In genomic region chr4:142378179-142378578, GRCh38 we compare ENCODE assay signal across 16 cellular contexts.
DNase-seq lines count a peak whose midpoint lies in the region; FAIRE-seq and TF ChIP-seq lines count a peak whose summit lies in the region.
"Had no signal": no experiment of that assay in that cellular context is flagged by ENCODE, and none has a peak within 500 bp of the region (broad histone marks: within the 10 kb centered on the region; RNA-seq: fewer than 3 reads in every experiment).

No MANE protein-coding gene starts in this region.

- no peak for TF ChIP-seq RAD21 in H1 (IDR thresholded peaks at IDR 0.05 in 1 of 2, conservative IDR thresholded peaks at IDR 0.05 in 1 of 2; ENCODE audit: low read depth in 2 of 2, low read length in 2 of 2)

- peak overlapping the region; percentile 85 for H3K27ac Mint-ChIP-seq in activated CD4-positive, alpha-beta memory T cell treated with anti-CD3 and anti-CD28 coated beads for 36 hours

- H2BK120ac ChIP-seq in H1 (replicated peaks; ENCODE audit: low read depth, low read length), result no peak overlapping the region

- H4K20me1 ChIP-seq in H1 (replicated peaks in 1 of 2; ENCODE audit: control insufficient read depth in 1 of 2, insufficient read depth in 2 of 2, low read length in 2 of 2), result no peaks in the 10 kb centered on the region

- peaks cover 75% of the 10 kb centered on the region for H3K4me1 Mint-ChIP-seq in activated CD4-positive, alpha-beta memory T cell treated with anti-CD3 and anti-CD28 coated beads for 36 hours (ENCODE audit: low read depth)

- WGBS in H1 (ENCODE audit: extremely low coverage in 1 of 2, insufficient coverage in 1 of 2, insufficient read length in 1 of 2, insufficient replicate concordance in 2 of 2, low coverage in 1 of 2, low lambda C conversion rate in 2 of 2, missing lambda C conversion rate in 1 of 2), 2 experiments, result 97% methylated on average over 2 of the region's 2 CpGs; no CpG with 5 or more reads in 1 of the 2 experiments

- H3K36me3 ChIP-seq in left ventricle myocardium inferior, result no peaks in the 10 kb centered on the region
- no peaks in the 10 kb centered on the region for H3K36me3 ChIP-seq in H1 (ENCODE audit: control insufficient read depth in 2 of 4, insufficient read depth in 4 of 4, low read length in 3 of 4)
- H3K36me3 ChIP-seq: thoracic aorta had no signal

- no peak overlapping the region for H3K23ac ChIP-seq in H1 (ENCODE audit: insufficient read length)

- no peak overlapping the region for H2BK5ac ChIP-seq in H1 (ENCODE audit: low read depth, low read length)

- TF ChIP-seq CTCF in left ventricle myocardium inferior (IDR thresholded peaks at IDR 0.05; ENCODE audit: borderline replicate concordance) (no peak), H1 (IDR thresholded peaks at IDR 0.05; ENCODE audit: control extremely low read depth in 1 of 3, insufficient read depth in 1 of 3, low read depth in 1 of 3, low read length in 3 of 3) (no peak), GM10248 (IDR thresholded peaks at IDR 0.05; ENCODE audit: control extremely low read depth, extremely low read depth, low read depth, missing control alignments) (no peak)

- no peak for DNase-seq in left ventricle myocardium inferior
- DNase-seq in cardiac septum (ENCODE audit: low spot score), result no peak
- DNase-seq in activated CD4-positive, alpha-beta memory T cell treated with anti-CD3 and anti-CD28 coated beads for 36 hours, result no peak
- no peak for DNase-seq in H1 (ENCODE audit: low read depth in 1 of 2, low spot score in 2 of 2)
- DNase-seq in SKM-1 (lab: John Stamatoyannopoulos, UW; ENCODE audit: unreplicated experiment), result no peak
- no peak for DNase-seq in GM10248 (ENCODE audit: extremely low spot score)
- DNase-seq in germinal center (ENCODE audit: low spot score), result no peak
- DNase-seq: activated effector memory CD4-positive, alpha-beta T cell treated with Interleukin-2 at 50 U/mL for 16 hours; caudate nucleus; HCEC 1CT; kidney; NCI-H1105 treated with DMSO at 0.1 percent for 48 hours; NCI-H226 had no signal

- no peak for TF ChIP-seq EP300 in H1 (IDR thresholded peaks at IDR 0.05; ENCODE audit: borderline replicate concordance in 1 of 2, low read depth in 2 of 2, low read length in 2 of 2)

- H2AFZ ChIP-seq in H1 (ENCODE audit: low read length), result 0 out of 2 replicates have a peak overlapping the region, but pooled peaks have one; percentile 52

- H3K4me2 ChIP-seq in H1 (ENCODE audit: insufficient read depth in 1 of 2, low read depth in 2 of 2, low read length in 2 of 2), result no peak overlapping the region
- H3K4me2 ChIP-seq: KMS-11 had no signal

- no peaks in the 10 kb centered on the region for H3K23me2 ChIP-seq in H1 (ENCODE audit: low read depth, low read length)

- H3K9ac ChIP-seq in H1 (replicated peaks in 1 of 4; ENCODE audit: extremely low read depth in 1 of 4, low read depth in 3 of 4, low read length in 3 of 4), result no peak overlapping the region
- H3K9ac ChIP-seq: KMS-11 had no signal

- no peak overlapping the region for H2BK15ac ChIP-seq in H1 (ENCODE audit: low read length)

- CTCF ChIA-PET in activated CD4-positive, alpha-beta memory T cell treated with anti-CD3 and anti-CD28 coated beads for 36 hours (lab: Charles Lee), result interaction anchor here (0.7 to 3.2 kb wide), 9 partner anchors 19 to 466 kb away, joined by 3 to 19 read pairs (median 5); no protein-coding TSS in a partner anchor
- CTCF ChIA-PET in H1 (lab: Charles Lee; ENCODE audit: partially characterized antibody) (no interaction called here), GM10248 (lab: Yijun Ruan, JAX) (interaction anchor here (1.1 to 2.5 kb wide), 6 partner anchors 9 to 34 kb away, joined by 3 to 10 read pairs (median 4); no protein-coding TSS in a partner anchor)

- peak overlapping the region; percentile 57 for H3K27ac ChIP-seq in left ventricle myocardium inferior (replicated peaks)
- H3K27ac ChIP-seq in H1 (ENCODE audit: low read depth, low read length), result no peak overlapping the region
- H3K27ac ChIP-seq: KMS-11 had no signal

- H3K79me2 ChIP-seq in H1 (ENCODE audit: control insufficient read depth in 1 of 2, insufficient read depth in 2 of 2, low read length in 2 of 2), result no peaks in the 10 kb centered on the region

- H3K27me3 Mint-ChIP-seq in activated CD4-positive, alpha-beta memory T cell treated with anti-CD3 and anti-CD28 coated beads for 36 hours, result no peaks in the 10 kb centered on the region
- H3K27me3 Mint-ChIP-seq: progenitor cell of endocrine pancreas had no signal

- no peak for FAIRE-seq in H1 (lab: Jason Lieb, UNC)
- FAIRE-seq: kidney had no signal

- no peak overlapping the region for H2AK5ac ChIP-seq in H1 (ENCODE audit: low read depth, low read length)

- no peak overlapping the region for H3K14ac ChIP-seq in H1 (ENCODE audit: insufficient read length)

- H2BK12ac ChIP-seq in H1 (ENCODE audit: low read depth, low read length), result no peak overlapping the region

- H3K9me3 ChIP-seq in left ventricle myocardium inferior (replicated peaks) (no peaks in the 10 kb centered on the region), H1 (ENCODE audit: insufficient read depth in 2 of 2, low read depth in 1 of 2, low read length in 1 of 2) (no peaks in the 10 kb centered on the region)
- H3K9me3 ChIP-seq: thoracic aorta had no signal

- H3K4me1 ChIP-seq in left ventricle myocardium inferior (peaks cover 69% of the 10 kb centered on the region), H1 (replicated peaks in 1 of 4; ENCODE audit: control insufficient read depth in 3 of 4, insufficient read depth in 4 of 4, low read length in 3 of 4) (peaks cover 0 to 5% (median 0%) of the 10 kb centered on the region in 4 experiments; a peak in 1 of 7 replicates)

- no peak overlapping the region for H3K4me3 ChIP-seq in left ventricle myocardium inferior
- no peak overlapping the region for H3K4me3 ChIP-seq in H1 (ENCODE audit: extremely low read depth in 1 of 4, insufficient read depth in 2 of 4, low read depth in 3 of 4, low read length in 4 of 4)
- H3K4me3 ChIP-seq: thoracic aorta had no signal

- no peak overlapping the region for H4K8ac ChIP-seq in H1 (ENCODE audit: extremely low read depth, insufficient read depth, low read length)

- H3K27me3 ChIP-seq in left ventricle myocardium inferior (ENCODE audit: low read depth) (no peaks in the 10 kb centered on the region), H1 (replicated peaks in 1 of 4; ENCODE audit: control insufficient read depth in 3 of 4, extremely low read depth in 1 of 4, insufficient read depth in 3 of 4, low read length in 3 of 4) (no peaks in the 10 kb centered on the region)

- H3K9me3 Mint-ChIP-seq in activated CD4-positive, alpha-beta memory T cell treated with anti-CD3 and anti-CD28 coated beads for 36 hours, result no peaks in the 10 kb centered on the region

- POLR2A ChIA-PET in activated CD4-positive, alpha-beta memory T cell treated with anti-CD3 and anti-CD28 coated beads for 36 hours (lab: Charles Lee), result interaction anchor here (0.8 to 3.6 kb wide), 12 partner anchors 9 to 328 kb away, joined by 3 to 41 read pairs (median 6); no protein-coding TSS in a partner anchor
- POLR2A ChIA-PET in H1 (lab: Charles Lee; ENCODE audit: partially characterized antibody), result no interaction called here
- POLR2A ChIA-PET in GM10248 (lab: Yijun Ruan, JAX), result no interaction called here

- no peaks in the 10 kb centered on the region for H3K79me1 ChIP-seq in H1 (ENCODE audit: low read depth, low read length)

- peaks cover 18% of the 10 kb centered on the region for H3K36me3 Mint-ChIP-seq in activated CD4-positive, alpha-beta memory T cell treated with anti-CD3 and anti-CD28 coated beads for 36 hours

- no peak overlapping the region for H4K91ac ChIP-seq in H1 (replicated peaks; ENCODE audit: insufficient read length, low read length)

- TF ChIP-seq POLR2A in H1 (IDR thresholded peaks at IDR 0.05; ENCODE audit: control extremely low read depth in 1 of 2, low read depth in 2 of 2, low read length in 2 of 2), result no peak

- H4K5ac ChIP-seq in H1 (ENCODE audit: insufficient read length, low read depth, low read length), result no peak overlapping the region

- H3K56ac ChIP-seq in H1 (replicated peaks; ENCODE audit: insufficient read length, low read depth, low read length), result no peak overlapping the region

- intact Hi-C loops in left ventricle myocardium inferior (cut with micrococcal nuclease), result no loop called here
- intact Hi-C loops in cardiac septum (cut with DNase I), result no loop called here
- intact Hi-C loops in activated CD4-positive, alpha-beta memory T cell treated with anti-CD3 and anti-CD28 coated beads for 36 hours (cut with micrococcal nuclease), result loop anchor here (10.0 kb wide), 1 partner anchor 1137 kb away; the partner anchor contains the start of gene SMARCA5

- H3K4ac ChIP-seq in H1 (replicated peaks; ENCODE audit: insufficient read length, low read depth, low read length), result no peak overlapping the region

- no peak overlapping the region for H2BK20ac ChIP-seq in H1 (ENCODE audit: low read length)

- no peak overlapping the region for H3K18ac ChIP-seq in H1 (ENCODE audit: extremely low read depth, low read length)

- peak overlapping the region; percentile 73 for H3K4me3 Mint-ChIP-seq in activated CD4-positive, alpha-beta memory T cell treated with anti-CD3 and anti-CD28 coated beads for 36 hours

TF ChIP-seq in H1, 55 proteins besides CTCF, POLR2A, EP300 and RAD21 (continues in another document):
- TF ChIP-seq JUN (IDR thresholded peaks at IDR 0.05; ENCODE audit: low read depth, low read length), result no peak
- no peak for TF ChIP-seq PHF8 (conservative IDR thresholded peaks at IDR 0.05; ENCODE audit: low read depth, low read length)
- TF ChIP-seq CREB1 (IDR thresholded peaks at IDR 0.05), result no peak
- no peak for TF ChIP-seq RFX5 (IDR thresholded peaks at IDR 0.05; ENCODE audit: borderline replicate concordance, low read depth, low read length)
- TF ChIP-seq BACH1 (IDR thresholded peaks at IDR 0.05; ENCODE audit: low read length), result no peak
- TF ChIP-seq KDM4A (IDR thresholded peaks at IDR 0.05; ENCODE audit: low read depth, low read length, severe bottlenecking), result no peak
- TF ChIP-seq KDM1A (IDR thresholded peaks at IDR 0.05; ENCODE audit: borderline replicate concordance, low read length), result no peak
- TF ChIP-seq E2F6 (IDR thresholded peaks at IDR 0.05), result no peak
